In the genomic region with DNA sequence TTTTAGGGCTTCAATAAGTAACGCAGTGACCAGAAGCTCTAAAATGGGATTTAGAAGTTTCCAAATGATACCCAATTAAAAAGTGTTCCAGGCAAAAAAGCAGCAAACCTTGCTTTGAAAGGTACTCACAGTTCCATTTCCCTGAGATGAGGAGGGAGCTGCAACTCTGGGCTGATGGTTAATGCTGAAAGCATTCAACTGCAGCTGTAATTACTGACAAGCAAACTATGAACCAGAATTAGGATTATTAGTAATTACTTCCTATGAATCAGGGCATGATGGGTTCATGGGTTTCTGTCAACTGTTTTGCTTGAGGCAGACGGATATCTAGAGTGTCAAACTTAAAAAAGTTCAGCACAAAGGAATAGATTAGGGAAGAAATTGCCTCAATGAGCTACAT, we compare ENCODE assay signal across 18 cellular contexts.
"Had no signal": no experiment of that assay in that cellular context is flagged by ENCODE, and none has a peak within 500 bp of the region (broad histone marks: within the 10 kb centered on the region; RNA-seq: fewer than 3 reads in every experiment).

No MANE protein-coding gene starts in this region.

- H3K9me3 Mint-ChIP-seq: activated CD4-positive, alpha-beta memory T cell treated with anti-CD3 and anti-CD28 coated beads for 36 hours; activated naive CD8-positive, alpha-beta T cell treated with anti-CD3 and anti-CD28 coated beads, Interleukin-2, amount 10 ng/mL, durations not matched to agents 7 days and 5 days; stimulated activated memory B cell treated with anti-CD40 and anti-IgM and Interleukin-4, amounts not matched to agents 10 μg/mL and 1 μg/mL and 100 μg/mL, for 72 hours had no signal

- H3K27me3 ChIP-seq: ascending aorta, cardiac muscle cell, neutrophil, spleen, transverse colon had no signal

- H3K27me3 Mint-ChIP-seq: activated naive CD8-positive, alpha-beta T cell treated with anti-CD3 and anti-CD28 coated beads, Interleukin-2, amount 10 ng/mL, durations not matched to agents 7 days and 5 days; stimulated activated memory B cell treated with anti-CD40 and anti-IgM and Interleukin-4, amounts not matched to agents 10 μg/mL and 1 μg/mL and 100 μg/mL, for 72 hours had no signal

- H3K36me3 ChIP-seq: ascending aorta, cardiac muscle cell, neutrophil, spleen, transverse colon had no signal

- DNase-seq: activated CD4-positive, alpha-beta memory T cell treated with anti-CD3 and anti-CD28 coated beads for 36 hours; activated CD4-positive, alpha-beta T cell treated with anti-CD3 and anti-CD28 coated beads for 1 hour; activated gamma-delta T cell treated with Interleukin-2 at 50 U/mL for 16 hours; activated naive CD8-positive, alpha-beta T cell treated with anti-CD3 and anti-CD28 coated beads, Interleukin-2, amount 10 ng/mL, durations not matched to agents 7 days and 5 days; activated T-cell treated with anti-CD3 and anti-CD28 coated beads, Interleukin-2, amount 50 U/mL, for 48 hours; glutamatergic neuron; immature natural killer cell; mucosa of descending colon; naive thymus-derived CD8-positive, alpha-beta T cell; right cardiac atrium; spleen; stimulated activated CD4-positive, alpha-beta T cell treated with anti-CD3 and anti-CD28 coated beads, Interleukin-1b, Interleukin-23, amount 100 ng/mL, for 48 hours; T-helper 9 cell; transverse colon had no signal

- H3K9me3 ChIP-seq: ascending aorta, mucosa of descending colon, neutrophil, transverse colon had no signal

- H3K4me1 Mint-ChIP-seq: activated naive CD8-positive, alpha-beta T cell treated with anti-CD3 and anti-CD28 coated beads, Interleukin-2, amount 10 ng/mL, durations not matched to agents 7 days and 5 days; immature natural killer cell; naive thymus-derived CD8-positive, alpha-beta T cell; stimulated activated memory B cell treated with anti-CD40 and anti-IgM and Interleukin-4, amounts not matched to agents 10 μg/mL and 1 μg/mL and 100 μg/mL, for 72 hours had no signal

- H3K4me1 ChIP-seq: spleen, transverse colon had no signal

- H3K27ac ChIP-seq: cardiac muscle cell, neutrophil, spleen, transverse colon had no signal

- H3K27ac Mint-ChIP-seq: activated CD4-positive, alpha-beta memory T cell treated with anti-CD3 and anti-CD28 coated beads for 36 hours; activated naive CD8-positive, alpha-beta T cell treated with anti-CD3 and anti-CD28 coated beads, Interleukin-2, amount 10 ng/mL, durations not matched to agents 7 days and 5 days; immature natural killer cell; naive thymus-derived CD8-positive, alpha-beta T cell; stimulated activated memory B cell treated with anti-CD40 and anti-IgM and Interleukin-4, amounts not matched to agents 10 μg/mL and 1 μg/mL and 100 μg/mL, for 72 hours had no signal

- H3K4me3 Mint-ChIP-seq: activated CD4-positive, alpha-beta memory T cell treated with anti-CD3 and anti-CD28 coated beads for 36 hours; activated naive CD8-positive, alpha-beta T cell treated with anti-CD3 and anti-CD28 coated beads, Interleukin-2, amount 10 ng/mL, durations not matched to agents 7 days and 5 days; immature natural killer cell; naive thymus-derived CD8-positive, alpha-beta T cell; stimulated activated memory B cell treated with anti-CD40 and anti-IgM and Interleukin-4, amounts not matched to agents 10 μg/mL and 1 μg/mL and 100 μg/mL, for 72 hours had no signal

- H3K36me3 Mint-ChIP-seq: activated CD4-positive, alpha-beta memory T cell treated with anti-CD3 and anti-CD28 coated beads for 36 hours; activated naive CD8-positive, alpha-beta T cell treated with anti-CD3 and anti-CD28 coated beads, Interleukin-2, amount 10 ng/mL, durations not matched to agents 7 days and 5 days; immature natural killer cell; naive thymus-derived CD8-positive, alpha-beta T cell; stimulated activated memory B cell treated with anti-CD40 and anti-IgM and Interleukin-4, amounts not matched to agents 10 μg/mL and 1 μg/mL and 100 μg/mL, for 72 hours had no signal

- H3K4me3 ChIP-seq: ascending aorta, cardiac muscle cell, mucosa of descending colon, spleen, transverse colon had no signal

- ATAC-seq: naive thymus-derived CD8-positive, alpha-beta T cell; right cardiac atrium; stimulated activated memory B cell treated with anti-CD40 and anti-IgM and Interleukin-4, amounts not matched to agents 10 μg/mL and 1 μg/mL and 100 μg/mL, for 72 hours had no signal
